ENCODE assay signal across 1 cellular context in the genomic region with DNA sequence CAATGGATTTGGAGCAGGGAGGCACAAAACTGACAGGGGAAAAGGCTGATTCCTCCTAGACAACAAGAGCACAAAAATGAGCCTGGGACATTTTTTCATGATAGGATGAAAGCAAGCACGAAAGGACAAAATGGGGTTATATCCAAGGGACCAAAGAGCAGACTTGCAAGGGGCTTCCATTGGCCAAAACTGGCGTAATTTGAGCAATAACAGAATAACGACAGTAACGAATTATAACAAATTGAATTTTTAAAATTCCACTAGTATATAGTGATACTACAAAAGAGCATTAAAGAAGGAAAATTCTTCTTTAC.
TF ChIP-seq lines count a peak whose summit lies in the region.

No MANE protein-coding gene starts in this region.

TF ChIP-seq in HCT116, 20 proteins besides CTCF, POLR2A, EP300 and RAD21 (continued from another document):
- TF ChIP-seq SP1 (IDR thresholded peaks at IDR 0.05; ENCODE audit: low read depth), result no peak
- no peak for TF ChIP-seq YY1 (IDR thresholded peaks at IDR 0.05; ENCODE audit: extremely low read depth, insufficient replicate concordance, low read depth, low read length)
- no peak for TF ChIP-seq SIN3A (IDR thresholded peaks at IDR 0.05; ENCODE audit: low read depth)
- TF ChIP-seq ELF1 (IDR thresholded peaks at IDR 0.05; ENCODE audit: borderline replicate concordance, low read depth), result no peak
- no peak for TF ChIP-seq EGR1 (IDR thresholded peaks at IDR 0.05; ENCODE audit: low read depth)
- TF ChIP-seq CBX3 (IDR thresholded peaks at IDR 0.05; ENCODE audit: low read depth), result no peak
